ENCODE assay signal across 23 cellular contexts in the genomic region with DNA sequence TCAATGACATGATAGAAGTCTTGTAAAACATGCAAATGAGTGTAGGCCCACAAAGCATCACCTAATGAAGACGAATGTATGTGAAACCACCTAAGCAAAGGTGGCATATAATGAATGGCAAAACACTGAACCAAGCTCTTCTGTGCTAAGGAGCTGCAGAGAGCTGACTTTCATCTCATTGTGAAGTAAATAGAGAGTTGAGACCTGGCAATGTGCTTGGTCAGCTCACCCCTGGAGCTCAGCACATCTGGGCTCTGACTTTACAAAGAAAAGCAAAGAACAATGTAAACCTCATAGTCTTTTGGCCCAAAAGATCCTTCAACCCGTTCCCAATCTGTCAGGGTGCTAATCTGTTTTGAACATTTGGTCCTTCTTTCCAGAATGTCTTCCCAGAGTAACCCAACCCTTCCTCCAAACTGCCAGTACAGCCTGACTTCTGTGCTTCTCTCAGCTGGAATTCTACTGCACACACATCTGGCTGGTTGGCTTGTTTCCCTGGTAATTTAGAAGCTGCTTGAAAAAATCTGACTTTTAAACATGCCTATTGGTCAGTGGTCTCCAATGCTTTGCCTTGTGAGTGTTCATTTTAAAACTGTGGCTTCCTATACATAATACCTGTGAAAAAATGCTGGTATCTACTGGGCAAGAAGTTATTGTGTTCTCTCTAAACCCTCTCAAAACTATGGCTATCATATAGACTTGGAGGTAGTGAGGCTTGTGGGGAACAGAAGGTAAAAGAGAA.
DNase-seq lines count a peak whose midpoint lies in the region; TF ChIP-seq lines count a peak whose summit lies in the region.
"Had no signal": no experiment of that assay in that cellular context is flagged by ENCODE, and none has a peak within 500 bp of the region (broad histone marks: within the 10 kb centered on the region; RNA-seq: fewer than 3 reads in every experiment).

No MANE protein-coding gene starts in this region.

- H3K27me3 ChIP-seq in KMS-11 (ENCODE audit: insufficient read depth, low read depth) (no peaks in the 10 kb centered on the region), neural progenitor cell (no peaks in the 10 kb centered on the region), ovary (no peaks in the 10 kb centered on the region)
- H3K27me3 ChIP-seq: BLaER1 treated with 17β-estradiol and CSF1 and Interleukin-3, amounts not matched to agents 10 nM and 100 nM; cardiac muscle cell; right lobe of liver; tibial artery had no signal

- 42 to 51% (median 48%) methylated on average over 2 of the region's 2 CpGs for WGBS in ovary, 3 donors

- DNase-seq in T-helper 1 cell (no peak), fibroblast of gingiva (ENCODE audit: low read depth) (peak; percentile 25), neural progenitor cell (ENCODE audit: low spot score) (no peak), NCI-H510A (lab: John Stamatoyannopoulos, UW) (no peak), ovary (no peak), HPDE6-E6E7 (ENCODE audit: extremely low spot score) (no peak)
- DNase-seq: 8988T; foreskin melanocyte; mucosa of descending colon; NCI-H2029 treated with DMSO at 0.1 percent for 48 hours; NCI-H446; nucleus accumbens; right lobe of liver; SHP77; stimulated activated naive CD4-positive, alpha-beta T cell; T-helper 17 cell; tibial artery had no signal

- H3K27ac ChIP-seq in KMS-11: no peak overlapping the region; the same call in 1 of the 2 replicates
- no peak overlapping the region for H3K27ac ChIP-seq in neural progenitor cell
- H3K27ac ChIP-seq in ovary: no peak overlapping the region
- H3K27ac ChIP-seq: BLaER1 treated with 17β-estradiol and CSF1 and Interleukin-3, amounts not matched to agents 10 nM and 100 nM; cardiac muscle cell; HL-60; right lobe of liver; tibial artery had no signal

- TF ChIP-seq EP300 in ovary (IDR thresholded peaks at IDR 0.05): no peak

- H3K4me2 ChIP-seq in KMS-11 (peak overlapping the region; percentile 17; the same call in 1 of the 2 replicates), neural progenitor cell (no peak overlapping the region)
- H3K4me2 ChIP-seq: BLaER1 treated with 17β-estradiol and CSF1 and Interleukin-3, amounts not matched to agents 10 nM and 100 nM had no signal

- H2AFZ ChIP-seq in KMS-11 (ENCODE audit: low read depth) (no peak overlapping the region), neural progenitor cell (replicated peaks) (peak overlapping the region; percentile 47)

- H3K4me1 ChIP-seq in KMS-11 (ENCODE audit: low read depth, poor library complexity, severe bottlenecking) (peaks cover 14% of the 10 kb centered on the region), neural progenitor cell (peaks cover 11% of the 10 kb centered on the region), ovary (ENCODE audit: insufficient read depth) (no peaks in the 10 kb centered on the region)
- H3K4me1 ChIP-seq: right lobe of liver, tibial artery had no signal

- H3K27ac Mint-ChIP-seq in T-helper 1 cell treated with Interleukin-12 subunit alpha and Interleukin-12 subunit beta and Interleukin-4 antibody, amounts not matched to agents 30 μg/mL and 1 μg/mL, for 36 hours: peak overlapping the region; percentile 67
- peak overlapping the region; percentile 67 for H3K27ac Mint-ChIP-seq in neural progenitor cell
- H3K27ac Mint-ChIP-seq: T-helper 17 cell had no signal

- peaks cover 11% of the 10 kb centered on the region for H3K9me3 Mint-ChIP-seq in T-helper 1 cell treated with Interleukin-12 subunit alpha and Interleukin-12 subunit beta and Interleukin-4 antibody, amounts not matched to agents 30 μg/mL and 1 μg/mL, for 36 hours
- H3K9me3 Mint-ChIP-seq in neural progenitor cell: peaks cover 4% of the 10 kb centered on the region

- peaks cover 4% of the 10 kb centered on the region for H3F3A ChIP-seq in neural progenitor cell (ENCODE audit: low read depth)

- no peaks in the 10 kb centered on the region for H3K79me2 ChIP-seq in KMS-11 (ENCODE audit: insufficient read depth, low read depth)
- no peaks in the 10 kb centered on the region for H3K79me2 ChIP-seq in neural progenitor cell (ENCODE audit: low read depth)

- intact Hi-C loops in ovary (cut with DNase I): no loop called here

- H4K20me1 ChIP-seq in KMS-11 (ENCODE audit: insufficient read depth) (no peaks in the 10 kb centered on the region), neural progenitor cell (ENCODE audit: low read depth) (no peaks in the 10 kb centered on the region)
- H4K20me1 ChIP-seq: BLaER1 treated with 17β-estradiol and CSF1 and Interleukin-3, amounts not matched to agents 10 nM and 100 nM had no signal

- peaks cover 54% of the 10 kb centered on the region for H3K4me1 Mint-ChIP-seq in T-helper 1 cell treated with Interleukin-12 subunit alpha and Interleukin-12 subunit beta and Interleukin-4 antibody, amounts not matched to agents 30 μg/mL and 1 μg/mL, for 36 hours (ENCODE audit: low read depth)
- H3K4me1 Mint-ChIP-seq in neural progenitor cell: peaks cover 15% of the 10 kb centered on the region

- H3K4me3 Mint-ChIP-seq in T-helper 1 cell treated with Interleukin-12 subunit alpha and Interleukin-12 subunit beta and Interleukin-4 antibody, amounts not matched to agents 30 μg/mL and 1 μg/mL, for 36 hours: no peak overlapping the region
- no peak overlapping the region for H3K4me3 Mint-ChIP-seq in neural progenitor cell
- H3K4me3 Mint-ChIP-seq: T-helper 17 cell had no signal

- H3K36me3 Mint-ChIP-seq in T-helper 1 cell treated with Interleukin-12 subunit alpha and Interleukin-12 subunit beta and Interleukin-4 antibody, amounts not matched to agents 30 μg/mL and 1 μg/mL, for 36 hours (ENCODE audit: low read depth): peaks cover 9% of the 10 kb centered on the region
- no peaks in the 10 kb centered on the region for H3K36me3 Mint-ChIP-seq in neural progenitor cell

- no peaks in the 10 kb centered on the region for H3K27me3 Mint-ChIP-seq in T-helper 1 cell treated with Interleukin-12 subunit alpha and Interleukin-12 subunit beta and Interleukin-4 antibody, amounts not matched to agents 30 μg/mL and 1 μg/mL, for 36 hours (ENCODE audit: low read depth)
- no peaks in the 10 kb centered on the region for H3K27me3 Mint-ChIP-seq in neural progenitor cell (ENCODE audit: insufficient read depth, low read depth)
- H3K27me3 Mint-ChIP-seq: T-helper 17 cell had no signal

- H3K36me3 ChIP-seq in KMS-11 (ENCODE audit: insufficient read depth): no peaks in the 10 kb centered on the region
- H3K36me3 ChIP-seq in neural progenitor cell: no peaks in the 10 kb centered on the region
- no peaks in the 10 kb centered on the region for H3K36me3 ChIP-seq in ovary
- H3K36me3 ChIP-seq: BLaER1 treated with 17β-estradiol and CSF1 and Interleukin-3, amounts not matched to agents 10 nM and 100 nM; cardiac muscle cell; right lobe of liver; tibial artery had no signal

- no peak for TF ChIP-seq CTCF in KMS-11 (conservative IDR thresholded peaks at IDR 0.05; ENCODE audit: low read depth, low read length)
- no peak for TF ChIP-seq CTCF in neural progenitor cell (IDR thresholded peaks at IDR 0.05)
- no peak for TF ChIP-seq CTCF in ovary (IDR thresholded peaks at IDR 0.05)

- no peak overlapping the region for H3K4me3 ChIP-seq in KMS-11 (IDR thresholded peaks at IDR 0.05; ENCODE audit: insufficient read depth, low read depth, low read length)
- H3K4me3 ChIP-seq in neural progenitor cell: no peak overlapping the region
- H3K4me3 ChIP-seq in ovary: no peak overlapping the region
- H3K4me3 ChIP-seq: BLaER1 treated with 17β-estradiol and CSF1 and Interleukin-3, amounts not matched to agents 10 nM and 100 nM; cardiac muscle cell; K562; mucosa of descending colon; right lobe of liver; tibial artery had no signal

- no peaks in the 10 kb centered on the region for H3K9me3 ChIP-seq in neural progenitor cell (ENCODE audit: low read depth)
- no peaks in the 10 kb centered on the region for H3K9me3 ChIP-seq in ovary
- H3K9me3 ChIP-seq: BLaER1 treated with 17β-estradiol and CSF1 and Interleukin-3, amounts not matched to agents 10 nM and 100 nM; mucosa of descending colon; right lobe of liver; tibial artery had no signal

- no peak for TF ChIP-seq POLR2A in ovary (IDR thresholded peaks at IDR 0.05)

- H3K9ac ChIP-seq in KMS-11: no peak overlapping the region
- H3K9ac ChIP-seq in neural progenitor cell: no peak overlapping the region
- H3K9ac ChIP-seq: BLaER1 treated with 17β-estradiol and CSF1 and Interleukin-3, amounts not matched to agents 10 nM and 100 nM had no signal
